In the genomic region with DNA sequence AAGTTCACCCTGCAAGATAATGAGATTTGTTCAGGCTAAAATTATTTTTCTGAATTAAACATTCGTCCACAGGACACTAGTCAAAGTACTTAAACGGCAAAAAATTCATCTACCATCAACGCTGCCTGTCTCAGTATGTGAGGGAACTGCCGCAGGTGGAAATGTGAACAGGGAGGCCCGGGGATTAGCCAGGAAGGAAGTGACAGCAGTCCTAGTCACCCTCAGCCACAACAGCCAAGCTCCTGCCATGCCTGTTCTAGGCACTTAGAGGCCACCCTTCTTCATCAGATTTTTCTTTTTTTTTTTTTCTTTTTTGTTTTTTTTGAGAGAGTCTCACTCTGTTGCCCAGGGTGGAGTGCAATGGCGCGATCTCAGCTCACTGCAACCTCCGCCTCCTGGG, we compare ENCODE assay signal across 19 cellular contexts. TPM values are rescaled to one million over a fixed set of nuclear protein-coding genes. Genes with fewer than 3 reads are reported as not detected.
DNase-seq lines count a peak whose midpoint lies in the region; ATAC-seq and TF ChIP-seq lines count a peak whose summit lies in the region.
"Had no signal": no experiment of that assay in that cellular context is flagged by ENCODE, and none has a peak within 500 bp of the region (broad histone marks: within the 10 kb centered on the region; RNA-seq: fewer than 3 reads in every experiment).

No MANE protein-coding gene starts in this region.

- H3K9me3 Mint-ChIP-seq in activated T-helper 2 cell treated with anti-CD3 and anti-CD28 coated beads, Interferon-gamma antibody, Interleukin-2, Interleukin-4, amounts not matched to agents 10 μg/mL and 5 μg/mL and 100 μg/mL, durations not matched to agents 14 hours and 24 hours and 36 hours, result no peaks in the 10 kb centered on the region
- H3K9me3 Mint-ChIP-seq in H9, result no peaks in the 10 kb centered on the region
- H3K9me3 Mint-ChIP-seq: central memory CD8-positive, alpha-beta T cell; endodermal cell; HFFc6 had no signal

- H3K56ac ChIP-seq in H9 (ENCODE audit: insufficient read length, low read depth, low read length), result no peak overlapping the region

- no peak overlapping the region for H3K18ac ChIP-seq in H9 (ENCODE audit: insufficient read length, low read depth, low read length)

- peak; percentile 38 for DNase-seq in stimulated activated CD4-positive, alpha-beta T cell treated with anti-CD3 and anti-CD28 coated beads, Interleukin-1b, Interleukin-23, amount 100 ng/mL, for 48 hours
- DNase-seq in stimulated activated CD4-positive, alpha-beta T cell treated with anti-CD3 and anti-CD28 coated beads, Interleukin-12 subunit alpha, Interleukin-12 subunit beta, amount 100 ng/mL, for 4 hours, result no peak
- peak; percentile 37 for DNase-seq in PC-3
- DNase-seq in activated T-helper 2 cell treated with anti-CD3 and anti-CD28 coated beads, Interferon-gamma antibody, Interleukin-2, Interleukin-4, amounts not matched to agents 10 μg/mL and 5 μg/mL and 100 μg/mL, durations not matched to agents 14 hours and 24 hours and 36 hours (ENCODE audit: low spot score), result no peak
- DNase-seq in stimulated activated CD4-positive, alpha-beta T cell treated with anti-CD3 and anti-CD28 coated beads, Interleukin-4, amount 100 ng/mL, for 24 hours, result peak; percentile 23
- DNase-seq in H9, result no peak
- DNase-seq: adrenal gland, endodermal cell, foreskin keratinocyte, HFFc6, left ventricle myocardium inferior, NCI-H146, NCI-H345, ovary, SHP77 treated with DMSO at 0.1 percent for 48 hours had no signal

- H4K5ac ChIP-seq in H9 (ENCODE audit: insufficient read length, low read depth, low read length), result no peak overlapping the region

- peaks cover 27% of the 10 kb centered on the region for H3K4me1 Mint-ChIP-seq in activated T-helper 2 cell treated with anti-CD3 and anti-CD28 coated beads, Interferon-gamma antibody, Interleukin-2, Interleukin-4, amounts not matched to agents 10 μg/mL and 5 μg/mL and 100 μg/mL, durations not matched to agents 14 hours and 24 hours and 36 hours (ENCODE audit: low read depth)
- H3K4me1 Mint-ChIP-seq in H9, result peaks cover 5 to 7% of the 10 kb centered on the region in 2 experiments; a peak in 3 of 4 replicates

- H3K14ac ChIP-seq in H9 (ENCODE audit: insufficient read depth, low read length), result no peak overlapping the region

- H3K4me3 ChIP-seq in PC-3 (ENCODE audit: low read length), result no peak overlapping the region
- H3K4me3 ChIP-seq: adrenal gland, K562, left ventricle myocardium inferior, ovary had no signal

- POLR2A ChIA-PET in PC-3 (lab: Charles Lee; ENCODE audit: unreplicated experiment), result no interaction called here

- CTCF ChIA-PET in PC-3 (lab: Charles Lee), result no interaction called here

- no peaks in the 10 kb centered on the region for H3F3A ChIP-seq in PC-3 (ENCODE audit: low read length, unreplicated experiment)

- H3K79me2 ChIP-seq in PC-3 (ENCODE audit: low read length) (peaks cover 9% of the 10 kb centered on the region), H9 (ENCODE audit: insufficient read depth, low read length) (peaks cover 3% of the 10 kb centered on the region; the same call in 1 of the 2 replicates)

- H3K27ac Mint-ChIP-seq in activated T-helper 2 cell treated with anti-CD3 and anti-CD28 coated beads, Interferon-gamma antibody, Interleukin-2, Interleukin-4, amounts not matched to agents 10 μg/mL and 5 μg/mL and 100 μg/mL, durations not matched to agents 14 hours and 24 hours and 36 hours, result peak overlapping the region; percentile 64
- peak overlapping the region in 1 of 3 experiments; percentile 17; a peak in 1 of 7 replicates for H3K27ac Mint-ChIP-seq in H9

- no peak overlapping the region for H4K8ac ChIP-seq in H9 (replicated peaks; ENCODE audit: insufficient read length, low read depth, low read length)

- H4K91ac ChIP-seq in H9 (ENCODE audit: insufficient read length, low read depth, low read length), result no peak overlapping the region

- no peak overlapping the region for H2BK5ac ChIP-seq in H9 (ENCODE audit: insufficient read length, low read length)

- no peak overlapping the region for H3T11ph ChIP-seq in H9 (ENCODE audit: low read length)

- WGBS in H9 (ENCODE audit: extremely low coverage, insufficient read length, low lambda C conversion rate), result no CpG with 5 or more reads among the region's 8 CpGs

- H3K4me1 ChIP-seq in PC-3 (ENCODE audit: insufficient read depth, low read length) (peaks cover 4% of the 10 kb centered on the region; the same call in 1 of the 2 replicates), H9 (ENCODE audit: insufficient read depth, low read length) (peaks cover 2% of the 10 kb centered on the region; the same call in 1 of the 2 replicates)
- H3K4me1 ChIP-seq: adrenal gland, foreskin keratinocyte, left ventricle myocardium inferior had no signal

- H2AFZ ChIP-seq in PC-3 (ENCODE audit: low read length), result no peak overlapping the region
- H2AFZ ChIP-seq in H9 (ENCODE audit: low read length), result no peak overlapping the region

- peaks cover 16% of the 10 kb centered on the region for H3K79me1 ChIP-seq in H9 (ENCODE audit: insufficient read depth, low read depth, low read length, poor library complexity, severe bottlenecking)

- no peak overlapping the region for H2BK12ac ChIP-seq in H9 (ENCODE audit: insufficient read length, low read depth, low read length)

- H3K9me3 ChIP-seq in PC-3 (ENCODE audit: low read length), result no peaks in the 10 kb centered on the region
- H3K9me3 ChIP-seq in H9 (ENCODE audit: control insufficient read depth, low read depth, low read length), result no peaks in the 10 kb centered on the region
- H3K9me3 ChIP-seq: adrenal gland, left ventricle myocardium inferior, ovary had no signal

- H3K27ac ChIP-seq in PC-3 (ENCODE audit: low read length), result no peak overlapping the region
- no peak overlapping the region for H3K27ac ChIP-seq in H9 (ENCODE audit: insufficient read length, low read depth, low read length)
- H3K27ac ChIP-seq: adrenal gland, foreskin keratinocyte, left ventricle myocardium inferior, ovary had no signal

- ATAC-seq in PC-3 (peak; percentile 95), GM21447 (IDR thresholded peaks at IDR 0.05; ENCODE audit: unreplicated experiment) (no peak), HG03045 (IDR thresholded peaks at IDR 0.05; ENCODE audit: unreplicated experiment) (no peak)
- ATAC-seq: foreskin keratinocyte, K562 had no signal

- no peak overlapping the region for H2AK5ac ChIP-seq in H9 (ENCODE audit: insufficient read length, low read length)

- no peak overlapping the region for H2BK20ac ChIP-seq in H9 (ENCODE audit: low read depth, low read length, poor library complexity, severe bottlenecking)

- H3K27me3 Mint-ChIP-seq in activated T-helper 2 cell treated with anti-CD3 and anti-CD28 coated beads, Interferon-gamma antibody, Interleukin-2, Interleukin-4, amounts not matched to agents 10 μg/mL and 5 μg/mL and 100 μg/mL, durations not matched to agents 14 hours and 24 hours and 36 hours (ENCODE audit: low read depth), result no peaks in the 10 kb centered on the region
- no peaks in the 10 kb centered on the region for H3K27me3 Mint-ChIP-seq in H9 (ENCODE audit: low read depth)
- H3K27me3 Mint-ChIP-seq: central memory CD8-positive, alpha-beta T cell had no signal

- H4K20me1 ChIP-seq in PC-3 (ENCODE audit: low read length) (no peaks in the 10 kb centered on the region), H9 (ENCODE audit: control insufficient read depth, insufficient read depth, insufficient read length) (no peaks in the 10 kb centered on the region)

- H3K36me3 Mint-ChIP-seq in activated T-helper 2 cell treated with anti-CD3 and anti-CD28 coated beads, Interferon-gamma antibody, Interleukin-2, Interleukin-4, amounts not matched to agents 10 μg/mL and 5 μg/mL and 100 μg/mL, durations not matched to agents 14 hours and 24 hours and 36 hours (ENCODE audit: low read depth), result peaks cover 70% of the 10 kb centered on the region
- H3K36me3 Mint-ChIP-seq in H9 (ENCODE audit: insufficient read depth in 1 of 3, low read depth in 3 of 3), result peaks cover 17 to 50% (median 29%) of the 10 kb centered on the region in 3 experiments; a peak in 6 of 7 replicates

- H3K27me3 ChIP-seq in PC-3 (ENCODE audit: low read length) (no peaks in the 10 kb centered on the region), H9 (ENCODE audit: insufficient read depth, low read length) (no peaks in the 10 kb centered on the region)
- H3K27me3 ChIP-seq: adrenal gland, foreskin keratinocyte, ovary had no signal

- H3K23me2 ChIP-seq in H9 (ENCODE audit: insufficient read length, low read depth, low read length, poor library complexity, severe bottlenecking), result no peaks in the 10 kb centered on the region

- H3K9ac ChIP-seq in PC-3 (ENCODE audit: low read length), result no peak overlapping the region
- H3K9ac ChIP-seq in H9 (ENCODE audit: extremely low read depth, insufficient read length, low read length), result no peak overlapping the region

- H3K9me2 ChIP-seq in PC-3 (replicated peaks; ENCODE audit: low read length), result no peaks in the 10 kb centered on the region

- H3K23ac ChIP-seq in H9 (ENCODE audit: insufficient read length, low read depth, low read length), result no peak overlapping the region

- TF ChIP-seq CTCF in PC-3 (conservative IDR thresholded peaks at IDR 0.05; ENCODE audit: low read depth, low read length), result no peak
- no peak for TF ChIP-seq CTCF in H9 (conservative IDR thresholded peaks at IDR 0.05)

- intact Hi-C loops in PC-3 (cut with micrococcal nuclease), result no loop called here
- intact Hi-C loops in activated T-helper 2 cell treated with anti-CD3 and anti-CD28 coated beads, Interferon-gamma antibody, Interleukin-2, Interleukin-4, amounts not matched to agents 10 μg/mL and 5 μg/mL and 100 μg/mL, durations not matched to agents 14 hours and 24 hours and 36 hours (cut with micrococcal nuclease), result no loop called here

- no peaks in the 10 kb centered on the region; the same call in none of the 2 replicates for H3K36me3 ChIP-seq in PC-3 (ENCODE audit: low read depth, low read length)
- H3K36me3 ChIP-seq: ovary had no signal

- H2BK15ac ChIP-seq in H9 (ENCODE audit: low read depth, low read length), result no peak overlapping the region

- H3K4me2 ChIP-seq in PC-3 (ENCODE audit: low read length) (peak overlapping the region; percentile 39), H9 (ENCODE audit: insufficient read depth, insufficient read length, low read length) (no peak overlapping the region)

- no peak overlapping the region for H2BK120ac ChIP-seq in H9 (ENCODE audit: low read depth, low read length, poor library complexity, severe bottlenecking)

- no peak overlapping the region for H3K4me3 Mint-ChIP-seq in activated T-helper 2 cell treated with anti-CD3 and anti-CD28 coated beads, Interferon-gamma antibody, Interleukin-2, Interleukin-4, amounts not matched to agents 10 μg/mL and 5 μg/mL and 100 μg/mL, durations not matched to agents 14 hours and 24 hours and 36 hours (ENCODE audit: low read depth)
- H3K4me3 Mint-ChIP-seq in H9, result no peak overlapping the region
- H3K4me3 Mint-ChIP-seq: central memory CD8-positive, alpha-beta T cell; endodermal cell; HFFc6 had no signal

- BruUV-seq in PC-3 (replicated peaks; lab: Mats Ljungman, UMichigan), result no TSS peak

- H3K4ac ChIP-seq in H9 (ENCODE audit: low read depth, low read length), result no peak overlapping the region

RNA-seq across cellular contexts. Expression of a gene that starts 9.4 kb away (rescaled TPM):
- total RNA-seq in PC-3 (2014; rRNA removed), result 39.3 and 57.0 TPM in 2 replicates
- total RNA-seq in activated T-helper 2 cell treated with anti-CD3 and anti-CD28 coated beads, Interferon-gamma antibody, Interleukin-2, Interleukin-4, amounts not matched to agents 10 μg/mL and 5 μg/mL and 100 μg/mL, durations not matched to agents 14 hours and 24 hours and 36 hours, result 109 and 112 TPM in 2 replicates
- total RNA-seq in H9 (2021), result 109 and 117 TPM in 2 replicates

RNA-seq across cellular contexts. Expression of a gene that starts 9.7 kb away (rescaled TPM):
- total RNA-seq in PC-3 (2014; rRNA removed) (74.2 and 110 TPM in 2 replicates), H9 (2021) (154 and 159 TPM in 2 replicates)
- 153 and 156 TPM in 2 replicates for total RNA-seq in activated T-helper 2 cell treated with anti-CD3 and anti-CD28 coated beads, Interferon-gamma antibody, Interleukin-2, Interleukin-4, amounts not matched to agents 10 μg/mL and 5 μg/mL and 100 μg/mL, durations not matched to agents 14 hours and 24 hours and 36 hours

RNA-seq across cellular contexts. Expression of a gene that starts 56.8 kb away (rescaled TPM):
- total RNA-seq in PC-3 (2014; rRNA removed) (2.2 and 5.5 TPM in 2 replicates), H9 (2021) (13.9 TPM in 2 replicates)
- total RNA-seq in activated T-helper 2 cell treated with anti-CD3 and anti-CD28 coated beads, Interferon-gamma antibody, Interleukin-2, Interleukin-4, amounts not matched to agents 10 μg/mL and 5 μg/mL and 100 μg/mL, durations not matched to agents 14 hours and 24 hours and 36 hours, result 14.8 and 17.5 TPM in 2 replicates

Comparison
In these comparisons a context has a peak if more than half of its experiments do, and no peak if none do; other contexts are left out.
1. DNase-seq: peak in stimulated activated CD4-positive, alpha-beta T cell treated with anti-CD3 and anti-CD28 coated beads, Interleukin-1b, Interleukin-23, amount 100 ng/mL, for 48 hours (single experiment), PC-3 (single experiment) and stimulated activated CD4-positive, alpha-beta T cell treated with anti-CD3 and anti-CD28 coated beads, Interleukin-4, amount 100 ng/mL, for 24 hours (single experiment); none in stimulated activated CD4-positive, alpha-beta T cell treated with anti-CD3 and anti-CD28 coated beads, Interleukin-12 subunit alpha, Interleukin-12 subunit beta, amount 100 ng/mL, for 4 hours (single experiment), activated T-helper 2 cell treated with anti-CD3 and anti-CD28 coated beads, Interferon-gamma antibody, Interleukin-2, Interleukin-4, amounts not matched to agents 10 μg/mL and 5 μg/mL and 100 μg/mL, durations not matched to agents 14 hours and 24 hours and 36 hours (single experiment) and H9 (single experiment).